Comparison of ENCODE assay signal across 10 cellular contexts in genomic region chr7:111987115-111987826, GRCh38.
A peak's percentile ranks its signal among the peaks of the same experiment; 100 is the strongest.
DNase-seq lines count a peak whose midpoint lies in the region; ATAC-seq, FAIRE-seq and TF ChIP-seq lines count a peak whose summit lies in the region.
"Had no signal": no experiment of that assay in that cellular context is flagged by ENCODE, and none has a peak within 500 bp of the region (broad histone marks: within the 10 kb centered on the region; RNA-seq: fewer than 3 reads in every experiment).

No MANE protein-coding gene starts in this region.

- intact Hi-C loops in CD14-positive monocyte (cut with micrococcal nuclease), result loop anchor here (2.0 to 10.0 kb wide), 4 partner anchors 94 to 220 kb away; partner anchors contain the start of genes DOCK4 (in 2 of the 2) and ZNF277 (in 2 of the 2)
- intact Hi-C loops in naive thymus-derived CD4-positive, alpha-beta T cell (cut with micrococcal nuclease), result no loop called here
- intact Hi-C loops in activated T-helper 2 cell treated with anti-CD3 and anti-CD28 coated beads, Interferon-gamma antibody, Interleukin-2, Interleukin-4, amounts not matched to agents 10 μg/mL and 5 μg/mL and 100 μg/mL, durations not matched to agents 14 hours and 24 hours and 36 hours (cut with micrococcal nuclease), result no loop called here

- no peaks in the 10 kb centered on the region for H3K9me3 ChIP-seq in naive thymus-derived CD4-positive, alpha-beta T cell (ENCODE audit: control insufficient read depth in 2 of 3, low read length in 3 of 3)

- TF ChIP-seq CTCF in CD14-positive monocyte (IDR thresholded peaks at IDR 0.05), result no peak

- H3K9me3 Mint-ChIP-seq in CD14-positive monocyte, result peaks cover 0 to 3% (median 0%) of the 10 kb centered on the region in 7 donors
- H3K9me3 Mint-ChIP-seq in naive thymus-derived CD4-positive, alpha-beta T cell, result no peaks in the 10 kb centered on the region
- no peaks in the 10 kb centered on the region for H3K9me3 Mint-ChIP-seq in activated T-helper 2 cell treated with anti-CD3 and anti-CD28 coated beads, Interferon-gamma antibody, Interleukin-2, Interleukin-4, amounts not matched to agents 10 μg/mL and 5 μg/mL and 100 μg/mL, durations not matched to agents 14 hours and 24 hours and 36 hours
- H3K9me3 Mint-ChIP-seq: neural crest cell had no signal

- no peaks in the 10 kb centered on the region for H3K36me3 ChIP-seq in naive thymus-derived CD4-positive, alpha-beta T cell (ENCODE audit: control insufficient read depth in 2 of 3, insufficient read depth in 3 of 3, low read length in 3 of 3)

- peak; percentile 64 for ATAC-seq in naive thymus-derived CD4-positive, alpha-beta T cell

- POLR2A ChIA-PET in naive thymus-derived CD4-positive, alpha-beta T cell (lab: Charles Lee), result no interaction called here

- H3K4me3 ChIP-seq in naive thymus-derived CD4-positive, alpha-beta T cell (ENCODE audit: low read length), result no peak overlapping the region

- H3K27me3 Mint-ChIP-seq in CD14-positive monocyte (ENCODE audit: low read depth in 3 of 3), result peaks cover 0 to 8% (median 5%) of the 10 kb centered on the region in 3 donors
- H3K27me3 Mint-ChIP-seq in naive thymus-derived CD4-positive, alpha-beta T cell, result peaks cover 0 to 22% (median 5%) of the 10 kb centered on the region in 5 donors
- no peaks in the 10 kb centered on the region for H3K27me3 Mint-ChIP-seq in activated T-helper 2 cell treated with anti-CD3 and anti-CD28 coated beads, Interferon-gamma antibody, Interleukin-2, Interleukin-4, amounts not matched to agents 10 μg/mL and 5 μg/mL and 100 μg/mL, durations not matched to agents 14 hours and 24 hours and 36 hours (ENCODE audit: low read depth)

- peak overlapping the region; percentile 15 for H3K27ac ChIP-seq in epithelial cell of prostate
- H3K27ac ChIP-seq in naive thymus-derived CD4-positive, alpha-beta T cell (ENCODE audit: low read depth, low read length), result no peak overlapping the region

- peak; percentile 10 for FAIRE-seq in RCC 7860 (lab: Jason Lieb, UNC)

- DNase-seq in CD14-positive monocyte (ENCODE audit: low spot score) (peak; percentile 67), RCC 7860 (ENCODE audit: low spot score) (no peak), epithelial cell of prostate (ENCODE audit: low read depth, low spot score) (no peak), NCI-H748 (lab: John Stamatoyannopoulos, UW; ENCODE audit: unreplicated experiment) (no peak)
- no peak for DNase-seq in naive thymus-derived CD4-positive, alpha-beta T cell
- no peak for DNase-seq in activated CD4-positive, CD25-positive, alpha-beta regulatory T cell treated with anti-CD3 and anti-CD28 coated beads, Interleukin-2, amount 50 U/mL, for 72 hours
- DNase-seq in activated T-helper 2 cell treated with anti-CD3 and anti-CD28 coated beads, Interferon-gamma antibody, Interleukin-2, Interleukin-4, amounts not matched to agents 10 μg/mL and 5 μg/mL and 100 μg/mL, durations not matched to agents 14 hours and 24 hours and 36 hours (ENCODE audit: low spot score), result no peak
- no peak for DNase-seq in central memory CD4-positive, alpha-beta T cell
- DNase-seq: DMS79 had no signal

- peak overlapping the region; percentile 53 to 71 for H3K4me3 Mint-ChIP-seq in CD14-positive monocyte
- H3K4me3 Mint-ChIP-seq in naive thymus-derived CD4-positive, alpha-beta T cell, result no peak overlapping the region
- no peak overlapping the region for H3K4me3 Mint-ChIP-seq in activated T-helper 2 cell treated with anti-CD3 and anti-CD28 coated beads, Interferon-gamma antibody, Interleukin-2, Interleukin-4, amounts not matched to agents 10 μg/mL and 5 μg/mL and 100 μg/mL, durations not matched to agents 14 hours and 24 hours and 36 hours (ENCODE audit: low read depth)
- H3K4me3 Mint-ChIP-seq: neural crest cell had no signal

- H3K36me3 Mint-ChIP-seq in CD14-positive monocyte, result peaks cover 6 to 11% of the 10 kb centered on the region in 2 donors
- no peaks in the 10 kb centered on the region for H3K36me3 Mint-ChIP-seq in naive thymus-derived CD4-positive, alpha-beta T cell
- H3K36me3 Mint-ChIP-seq in activated T-helper 2 cell treated with anti-CD3 and anti-CD28 coated beads, Interferon-gamma antibody, Interleukin-2, Interleukin-4, amounts not matched to agents 10 μg/mL and 5 μg/mL and 100 μg/mL, durations not matched to agents 14 hours and 24 hours and 36 hours (ENCODE audit: low read depth), result no peaks in the 10 kb centered on the region

- CTCF ChIA-PET in naive thymus-derived CD4-positive, alpha-beta T cell (lab: Charles Lee), result no interaction called here

- no peaks in the 10 kb centered on the region for H3K27me3 ChIP-seq in naive thymus-derived CD4-positive, alpha-beta T cell (ENCODE audit: control insufficient read depth in 2 of 2, insufficient read depth in 2 of 2, low read length in 2 of 2)

- H3K4me1 Mint-ChIP-seq in CD14-positive monocyte, result peaks cover 30% of the 10 kb centered on the region
- peaks cover 0 to 1% (median 0%) of the 10 kb centered on the region in 7 donors for H3K4me1 Mint-ChIP-seq in naive thymus-derived CD4-positive, alpha-beta T cell
- no peaks in the 10 kb centered on the region for H3K4me1 Mint-ChIP-seq in activated T-helper 2 cell treated with anti-CD3 and anti-CD28 coated beads, Interferon-gamma antibody, Interleukin-2, Interleukin-4, amounts not matched to agents 10 μg/mL and 5 μg/mL and 100 μg/mL, durations not matched to agents 14 hours and 24 hours and 36 hours (ENCODE audit: low read depth)

- H3K4me1 ChIP-seq in naive thymus-derived CD4-positive, alpha-beta T cell (ENCODE audit: control insufficient read depth in 2 of 2, insufficient read depth in 2 of 2, low read length in 2 of 2), result no peaks in the 10 kb centered on the region

- H3K27ac Mint-ChIP-seq in CD14-positive monocyte, result peak overlapping the region; percentile 97 to 99 (median 98)
- H3K27ac Mint-ChIP-seq in naive thymus-derived CD4-positive, alpha-beta T cell, result no peak overlapping the region
- no peak overlapping the region for H3K27ac Mint-ChIP-seq in activated T-helper 2 cell treated with anti-CD3 and anti-CD28 coated beads, Interferon-gamma antibody, Interleukin-2, Interleukin-4, amounts not matched to agents 10 μg/mL and 5 μg/mL and 100 μg/mL, durations not matched to agents 14 hours and 24 hours and 36 hours

Comparison
In these comparisons a context has a peak if more than half of its experiments do, and no peak if none do; other contexts are left out.
1. H3K27ac Mint-ChIP-seq: peak in CD14-positive monocyte (7 of 7); none in naive thymus-derived CD4-positive, alpha-beta T cell (0 of 9) and activated T-helper 2 cell treated with anti-CD3 and anti-CD28 coated beads, Interferon-gamma antibody, Interleukin-2, Interleukin-4, amounts not matched to agents 10 μg/mL and 5 μg/mL and 100 μg/mL, durations not matched to agents 14 hours and 24 hours and 36 hours (single experiment).
2. H3K4me3 Mint-ChIP-seq: peak in CD14-positive monocyte (2 of 2); none in naive thymus-derived CD4-positive, alpha-beta T cell (0 of 10) and activated T-helper 2 cell treated with anti-CD3 and anti-CD28 coated beads, Interferon-gamma antibody, Interleukin-2, Interleukin-4, amounts not matched to agents 10 μg/mL and 5 μg/mL and 100 μg/mL, durations not matched to agents 14 hours and 24 hours and 36 hours (single experiment).
3. intact Hi-C loops: an anchor here in CD14-positive monocyte (2.0 to 10.0 kb wide); none called in naive thymus-derived CD4-positive, alpha-beta T cell and activated T-helper 2 cell treated with anti-CD3 and anti-CD28 coated beads, Interferon-gamma antibody, Interleukin-2, Interleukin-4, amounts not matched to agents 10 μg/mL and 5 μg/mL and 100 μg/mL, durations not matched to agents 14 hours and 24 hours and 36 hours.